In genomic region chr11:2892215-2893020, GRCh38 we compare ENCODE assay signal across 8 cellular contexts. TPM values are rescaled to one million over a fixed set of nuclear protein-coding genes. Genes with fewer than 3 reads are reported as not detected.
DNase-seq lines count a peak whose midpoint lies in the region; ATAC-seq and TF ChIP-seq lines count a peak whose summit lies in the region.

No MANE protein-coding gene starts in this region.

- no peaks in the 10 kb centered on the region for H4K20me1 ChIP-seq in fibroblast of lung (ENCODE audit: control insufficient read depth, extremely low read depth, insufficient read depth, low read length)

- H3K9me3 ChIP-seq in CD4-positive, CD25-positive, alpha-beta regulatory T cell (ENCODE audit: control insufficient read depth in 2 of 2, low read length in 2 of 2) = no peaks in the 10 kb centered on the region
- peaks cover 14% of the 10 kb centered on the region; the same call in 1 of the 2 replicates for H3K9me3 ChIP-seq in NT2/D1 (ENCODE audit: insufficient read depth, low read length)
- H3K9me3 ChIP-seq in fibroblast of lung (ENCODE audit: control insufficient read depth, insufficient read depth, low read depth, low read length) = no peaks in the 10 kb centered on the region
- H3K9me3 ChIP-seq in upper lobe of left lung = no peaks in the 10 kb centered on the region

- peak overlapping the region in 2 of 3 donors; percentile 83 to 93 for H3K27ac Mint-ChIP-seq in CD4-positive, CD25-positive, alpha-beta regulatory T cell
- H3K27ac Mint-ChIP-seq in nephron progenitor cell = no peak overlapping the region

- H3K27me3 ChIP-seq in CD4-positive, CD25-positive, alpha-beta regulatory T cell (ENCODE audit: control insufficient read depth, insufficient read depth, low read length) = no peaks in the 10 kb centered on the region
- peaks cover 51% of the 10 kb centered on the region for H3K27me3 ChIP-seq in NT2/D1 (ENCODE audit: insufficient read depth, insufficient read length)
- H3K27me3 ChIP-seq in fibroblast of lung (ENCODE audit: control insufficient read depth, insufficient read depth, low read length) = no peaks in the 10 kb centered on the region
- no peaks in the 10 kb centered on the region for H3K27me3 ChIP-seq in upper lobe of left lung

- no peak overlapping the region for H3K4me3 ChIP-seq in CD4-positive, CD25-positive, alpha-beta regulatory T cell (ENCODE audit: low read depth, low read length)
- H3K4me3 ChIP-seq in NT2/D1 (ENCODE audit: insufficient read length, low read depth) (peak overlapping the region; percentile 24), fibroblast of lung (replicated peaks in 1 of 4; ENCODE audit: control extremely low read depth in 1 of 4, insufficient read depth in 1 of 4, low read depth in 3 of 4, low read length in 4 of 4) (peak overlapping the region; percentile 48 to 62 (median 53)), upper lobe of left lung (peak overlapping the region; percentile 34 to 60 (median 44))

- no peaks in the 10 kb centered on the region for H3K9me3 Mint-ChIP-seq in CD4-positive, CD25-positive, alpha-beta regulatory T cell
- no peaks in the 10 kb centered on the region for H3K9me3 Mint-ChIP-seq in nephron progenitor cell

- H3K4me1 ChIP-seq in CD4-positive, CD25-positive, alpha-beta regulatory T cell (ENCODE audit: control insufficient read depth, insufficient read depth, low read length, poor library complexity, severe bottlenecking) = peaks cover 35% of the 10 kb centered on the region
- H3K4me1 ChIP-seq in NT2/D1 (ENCODE audit: insufficient read depth, insufficient read length) = peaks cover 26% of the 10 kb centered on the region
- H3K4me1 ChIP-seq in fibroblast of lung (ENCODE audit: control insufficient read depth, extremely low read depth, insufficient read depth, low read length) = peaks cover 11% of the 10 kb centered on the region
- peaks cover 24 to 39% (median 33%) of the 10 kb centered on the region in 4 donors for H3K4me1 ChIP-seq in upper lobe of left lung

- no peak for TF ChIP-seq POLR2A in upper lobe of left lung (IDR thresholded peaks at IDR 0.05)

- no peaks in the 10 kb centered on the region for H3K36me3 ChIP-seq in CD4-positive, CD25-positive, alpha-beta regulatory T cell (ENCODE audit: control insufficient read depth, insufficient read depth, low read length)
- H3K36me3 ChIP-seq in NT2/D1 (ENCODE audit: insufficient read depth, insufficient read length, low read length) = no peaks in the 10 kb centered on the region
- no peaks in the 10 kb centered on the region for H3K36me3 ChIP-seq in fibroblast of lung (ENCODE audit: control insufficient read depth, insufficient read depth, low read length)
- H3K36me3 ChIP-seq in upper lobe of left lung = no peaks in the 10 kb centered on the region

- 4 to 5% methylated on average over 14 to 35 of the region's 36 CpGs for WGBS in upper lobe of left lung, 2 donors

- no peaks in the 10 kb centered on the region for H3K79me2 ChIP-seq in fibroblast of lung (ENCODE audit: control insufficient read depth, insufficient read depth, low read length)

- H3K4me1 Mint-ChIP-seq in CD4-positive, CD25-positive, alpha-beta regulatory T cell = peaks cover 0 to 43% (median 16%) of the 10 kb centered on the region in 4 donors
- H3K4me1 Mint-ChIP-seq in nephron progenitor cell = peaks cover 27% of the 10 kb centered on the region

- H3K9ac ChIP-seq in NT2/D1 (ENCODE audit: insufficient read length, low read depth) (peak overlapping the region; percentile 74), fibroblast of lung (ENCODE audit: insufficient read depth, low read length) (peak overlapping the region; percentile 30)

- peak overlapping the region; percentile 49 to 90 (median 80) for H3K4me3 Mint-ChIP-seq in CD4-positive, CD25-positive, alpha-beta regulatory T cell
- peak overlapping the region; percentile 66 for H3K4me3 Mint-ChIP-seq in nephron progenitor cell

- ATAC-seq in CD4-positive, CD25-positive, alpha-beta regulatory T cell (ENCODE audit: low read depth in 2 of 2) = peak; percentile 48 to 49
- ATAC-seq in HG03135 (IDR thresholded peaks at IDR 0.05; ENCODE audit: unreplicated experiment) = peak; percentile 43
- ATAC-seq in upper lobe of left lung (ENCODE audit: low FRiP score in 2 of 2) = peak; percentile 47 to 69

- peak; percentile 48 to 88 (median 68) for DNase-seq in CD4-positive, CD25-positive, alpha-beta regulatory T cell
- no peak for DNase-seq in NT2/D1 (ENCODE audit: low read depth, low spot score)
- DNase-seq in activated T-cell treated with anti-CD3 and anti-CD28 coated beads, Interleukin-2, amount 50 U/mL, for 48 hours = peak; percentile 80 to 85
- peak; percentile 40 to 70 for DNase-seq in fibroblast of lung (ENCODE audit: low read depth in 2 of 2)
- peak; percentile 82 for DNase-seq in nephron progenitor cell
- DNase-seq in upper lobe of left lung = peak; percentile 64 to 91
- DNase-seq in mesenteric fat pad (ENCODE audit: low spot score) = no peak

- TF ChIP-seq EP300 in upper lobe of left lung (IDR thresholded peaks at IDR 0.05) = no peak

- H3K4me2 ChIP-seq in fibroblast of lung (ENCODE audit: extremely low read depth, insufficient read depth, low read length) = peak overlapping the region; percentile 88

- TF ChIP-seq CTCF in fibroblast of lung (conservative IDR thresholded peaks at IDR 0.05 in 1 of 2, IDR thresholded peaks at IDR 0.05 in 1 of 2; ENCODE audit: low read depth in 1 of 2, low read length in 2 of 2) (peak; percentile 93 to 95), nephron progenitor cell (IDR thresholded peaks at IDR 0.05) (peak; percentile 94), upper lobe of left lung (IDR thresholded peaks at IDR 0.05) (peak; percentile 83 to 96 (median 95))

- H3K36me3 Mint-ChIP-seq in CD4-positive, CD25-positive, alpha-beta regulatory T cell = no peaks in the 10 kb centered on the region
- no peaks in the 10 kb centered on the region for H3K36me3 Mint-ChIP-seq in nephron progenitor cell (ENCODE audit: low read depth)

- peak overlapping the region; percentile 86 for H2AFZ ChIP-seq in fibroblast of lung (ENCODE audit: low read length)

- H3K27ac ChIP-seq in CD4-positive, CD25-positive, alpha-beta regulatory T cell (ENCODE audit: insufficient read depth, low read length, poor library complexity, severe bottlenecking) = peak overlapping the region; percentile 64
- H3K27ac ChIP-seq in fibroblast of lung (ENCODE audit: insufficient read depth, low read length) (no peak overlapping the region), upper lobe of left lung (peak overlapping the region; percentile 51 to 85 (median 84))

- no peaks in the 10 kb centered on the region for H3K27me3 Mint-ChIP-seq in CD4-positive, CD25-positive, alpha-beta regulatory T cell
- H3K27me3 Mint-ChIP-seq in nephron progenitor cell (ENCODE audit: low read depth, poor library complexity) = peaks cover 12% of the 10 kb centered on the region

RNA-seq across cellular contexts. Expression of gene CDKN1C, which starts 6.8 kb away (rescaled TPM):
- total RNA-seq in CD4-positive, CD25-positive, alpha-beta regulatory T cell = 4.1 TPM
- polyA plus RNA-seq in CD4-positive, CD25-positive, alpha-beta regulatory T cell = 1 to 10 TPM; 1.1 to 1.3 (median 1.2) TPM
- total RNA-seq in fibroblast of lung (31.1 and 31.5 TPM in 2 replicates), upper lobe of left lung (10 to 100 TPM; 23.4 to 71.9 (median 33.6) TPM), mesenteric fat pad (252 TPM)
- polyA plus RNA-seq in fibroblast of lung = 5.2 and 8.6 TPM in 2 replicates
- polyA plus RNA-seq in fibroblast of lung (2012) = 9.0 and 12.6 TPM in 2 replicates
- 1.1 and 2.5 TPM in 2 replicates for polyA minus RNA-seq in fibroblast of lung (ENCODE audit: low replicate concordance)

RNA-seq across cellular contexts. Expression of gene PHLDA2, which starts 36.8 kb away (rescaled TPM):
- 1.3 TPM for total RNA-seq in CD4-positive, CD25-positive, alpha-beta regulatory T cell
- 1 to 10 TPM; 1.1 to 3.4 (median 1.4) TPM for polyA plus RNA-seq in CD4-positive, CD25-positive, alpha-beta regulatory T cell
- 4.1 and 6.8 TPM in 2 replicates for total RNA-seq in fibroblast of lung
- polyA plus RNA-seq in fibroblast of lung = 16.2 and 20.5 TPM in 2 replicates
- polyA plus RNA-seq in fibroblast of lung (2012) = 108 and 155 TPM in 2 replicates
- 13.6 and 18.5 TPM in 2 replicates for polyA minus RNA-seq in fibroblast of lung (ENCODE audit: low replicate concordance)
- total RNA-seq in upper lobe of left lung = 10 to 100 TPM in 4 of 6 donors, 1 to 10 TPM in 1, not detected in 1; 8.6 to 38.9 (median 21.0) TPM
- 6.8 TPM for total RNA-seq in mesenteric fat pad

Comparison
In these comparisons a context has a peak if more than half of its experiments do, and no peak if none do; other contexts are left out.
1. DNase-seq: peak in CD4-positive, CD25-positive, alpha-beta regulatory T cell (3 of 3), activated T-cell treated with anti-CD3 and anti-CD28 coated beads, Interleukin-2, amount 50 U/mL, for 48 hours (2 of 2), fibroblast of lung (2 of 2), nephron progenitor cell (single experiment) and upper lobe of left lung (2 of 2); none in NT2/D1 (single experiment) and mesenteric fat pad (single experiment).
2. Peak in every context shown above with its lines, with median percentiles within 50 percentile points of each other: ATAC-seq and CTCF ChIP-seq.